31 cellular contexts compared by ENCODE assay signal in genomic region chr1:3609769-3610157, GRCh38. TPM values are rescaled to one million over a fixed set of nuclear protein-coding genes. Genes with fewer than 3 reads are reported as not detected.
DNase-seq lines count a peak whose midpoint lies in the region; ATAC-seq and TF ChIP-seq lines count a peak whose summit lies in the region.
"Had no signal": no experiment of that assay in that cellular context is flagged by ENCODE, and none has a peak within 500 bp of the region (broad histone marks: within the 10 kb centered on the region; RNA-seq: fewer than 3 reads in every experiment).

No MANE protein-coding gene starts in this region.

- H3K27ac Mint-ChIP-seq in endodermal cell (no peak overlapping the region), mesothelial cell of epicardium (peak overlapping the region; percentile 38)
- H3K27ac Mint-ChIP-seq: activated B cell treated with CpG ODN at 0.5 μM for 24 hours had no signal

- H3K27me3 Mint-ChIP-seq in endodermal cell (ENCODE audit: insufficient read depth), result peaks cover 12% of the 10 kb centered on the region
- no peaks in the 10 kb centered on the region for H3K27me3 Mint-ChIP-seq in mesothelial cell of epicardium (ENCODE audit: low read depth)

- no peaks in the 10 kb centered on the region for H3K9me3 Mint-ChIP-seq in endodermal cell
- H3K9me3 Mint-ChIP-seq in mesothelial cell of epicardium, result no peaks in the 10 kb centered on the region
- H3K9me3 Mint-ChIP-seq: activated B cell treated with CpG ODN at 0.5 μM for 24 hours, immature natural killer cell, naive B cell had no signal

- H3K36me3 ChIP-seq in HUES6 (ENCODE audit: control insufficient read depth, insufficient read depth, low read length) (no peaks in the 10 kb centered on the region), endodermal cell (ENCODE audit: control insufficient read depth, insufficient read depth, low read length) (no peaks in the 10 kb centered on the region)
- H3K36me3 ChIP-seq: breast epithelium, esophagus muscularis mucosa, heart right ventricle, ovary, SJSA1 had no signal

- peaks cover 50% of the 10 kb centered on the region for H3K4me1 ChIP-seq in HUES6 (ENCODE audit: control insufficient read depth, insufficient read depth, low read length)
- peaks cover 27% of the 10 kb centered on the region for H3K4me1 ChIP-seq in endodermal cell (ENCODE audit: control insufficient read depth, insufficient read depth, low read length)
- H3K4me1 ChIP-seq: foreskin keratinocyte, SJSA1 had no signal

- no peak for TF ChIP-seq CTCF in endodermal cell (conservative IDR thresholded peaks at IDR 0.05)
- no peak for TF ChIP-seq CTCF in mesothelial cell of epicardium (IDR thresholded peaks at IDR 0.05; ENCODE audit: unreplicated experiment)

- no peaks in the 10 kb centered on the region for H3K36me3 Mint-ChIP-seq in endodermal cell (ENCODE audit: low read depth)
- no peaks in the 10 kb centered on the region for H3K36me3 Mint-ChIP-seq in mesothelial cell of epicardium
- H3K36me3 Mint-ChIP-seq: immature natural killer cell, naive B cell had no signal

- H3K27me3 ChIP-seq in HUES6 (ENCODE audit: control insufficient read depth, insufficient read depth, low read length) (peaks cover 13% of the 10 kb centered on the region), endodermal cell (ENCODE audit: control insufficient read depth, insufficient read depth, low read length, poor library complexity, severe bottlenecking) (no peaks in the 10 kb centered on the region)
- H3K27me3 ChIP-seq: ovary had no signal

- 0 out of 2 replicates have a peak, but pooled peaks cover 4% of the 10 kb centered on the region for H3K9me3 ChIP-seq in HUES6 (ENCODE audit: control insufficient read depth, insufficient read depth, low read depth, low read length)
- H3K9me3 ChIP-seq in endodermal cell (ENCODE audit: control insufficient read depth, low read length), result no peaks in the 10 kb centered on the region
- H3K9me3 ChIP-seq: breast epithelium, esophagus muscularis mucosa, heart right ventricle, ovary, SJSA1 had no signal

- 82 to 86% methylated on average over 13 to 14 of the region's 14 CpGs for WGBS in endodermal cell (ENCODE audit: insufficient coverage in 1 of 2, insufficient read length in 1 of 2), 2 experiments

- H3K4me3 ChIP-seq in HUES6 (ENCODE audit: low read depth, low read length), result peak overlapping the region; percentile 79; the same call in 1 of the 2 replicates
- peak overlapping the region; percentile 83 for H3K4me3 ChIP-seq in endodermal cell (ENCODE audit: low read length)
- H3K4me3 ChIP-seq: GM12878, GM23248, ovary, SJSA1 had no signal

- H3K27ac ChIP-seq in HUES6 (ENCODE audit: low read depth, low read length) (no peak overlapping the region), endodermal cell (ENCODE audit: low read depth, low read length) (peak overlapping the region; percentile 27)
- H3K27ac ChIP-seq: breast epithelium, esophagus muscularis mucosa, foreskin keratinocyte, GM23248, heart right ventricle, ovary, SJSA1 had no signal

- no peak overlapping the region for H3K9ac ChIP-seq in HUES6 (ENCODE audit: low read length)
- H3K9ac ChIP-seq in endodermal cell (ENCODE audit: extremely low read depth, low read length, poor library complexity, severe bottlenecking), result no peak overlapping the region
- H3K9ac ChIP-seq: GM23248 had no signal

- DNase-seq in endodermal cell (peak; percentile 77), mesothelial cell of epicardium (ENCODE audit: low spot score in 2 of 2, unreplicated experiment in 2 of 2) (no peak), epidermal melanocyte (ENCODE audit: insufficient read length, low spot score) (no peak), NCI-H69 (lab: John Stamatoyannopoulos, UW) (no peak), NAMALWA (ENCODE audit: low spot score) (no peak)
- DNase-seq: activated B cell treated with CpG ODN at 0.5 μM for 24 hours; activated naive CD4-positive, alpha-beta T cell treated with Interleukin-2 at 50 U/mL for 16 hours; amniotic stem cell; effector memory CD4-positive, alpha-beta T cell; foreskin keratinocyte; heart right ventricle; immature natural killer cell; MM.1S; naive B cell; NCI-H2081 treated with DMSO at 0.1 percent for 48 hours; NCI-H226; NCI-H748 treated with DMSO at 0.1 percent for 48 hours; stimulated activated CD4-positive, alpha-beta T cell treated with anti-CD3 and anti-CD28 coated beads, Interleukin-2, amount 100 ng/mL, for 24 hours; T-helper 1 cell; trophoblast cell had no signal

- H3K4me1 Mint-ChIP-seq in endodermal cell (peaks cover 33% of the 10 kb centered on the region), mesothelial cell of epicardium (peaks cover 58% of the 10 kb centered on the region)

- H3K4me3 Mint-ChIP-seq in endodermal cell (peak overlapping the region; percentile 73), mesothelial cell of epicardium (peak overlapping the region; percentile 92)

- ATAC-seq in HG03442 (IDR thresholded peaks at IDR 0.05; ENCODE audit: unreplicated experiment), result no peak
- ATAC-seq: foreskin keratinocyte, GM12878, heart right ventricle, left lobe of liver, right cardiac atrium had no signal

RNA-seq across cellular contexts. Expression of gene MEGF6, which starts 1.5 kb away (rescaled TPM):
- 100 to 1,000 TPM in 1 of 2 donors, 10 to 100 TPM in 1; 83.0 to 103 TPM for total RNA-seq in endodermal cell
- 28.4 TPM for polyA plus RNA-seq in endodermal cell (2013, experiment 1 of 2)
- polyA plus RNA-seq in endodermal cell (2013, experiment 2 of 2), result 20.2 TPM
- 194 to 209 TPM (median 204 TPM) in 3 replicates for total RNA-seq in mesothelial cell of epicardium

RNA-seq across cellular contexts. Expression of gene TPRG1L, which starts 15.1 kb away (rescaled TPM):
- 10 to 100 TPM; 50.4 to 56.4 TPM for total RNA-seq in endodermal cell
- polyA plus RNA-seq in endodermal cell (2013, experiment 1 of 2), result 30.8 TPM
- 32.3 TPM for polyA plus RNA-seq in endodermal cell (2013, experiment 2 of 2)
- 15.1 to 15.9 TPM (median 15.7 TPM) in 3 replicates for total RNA-seq in mesothelial cell of epicardium

RNA-seq across cellular contexts. Expression of gene WRAP73, which starts 40.1 kb away (rescaled TPM):
- total RNA-seq in endodermal cell (10 to 100 TPM; 29.8 to 32.5 TPM), mesothelial cell of epicardium (20.8 to 26.4 TPM (median 21.4 TPM) in 3 replicates)
- polyA plus RNA-seq in endodermal cell (2013, experiment 1 of 2), result 31.6 TPM
- 27.3 TPM for polyA plus RNA-seq in endodermal cell (2013, experiment 2 of 2)

RNA-seq across cellular contexts. Expression of gene TP73, which starts 42.6 kb away (rescaled TPM):
- total RNA-seq in endodermal cell (1 to 10 TPM; 3.4 to 3.5 TPM), mesothelial cell of epicardium (1.0 to 1.4 TPM (median 1.2 TPM) in 3 replicates)
- 0.61 TPM for polyA plus RNA-seq in endodermal cell (2013, experiment 1 of 2)
- polyA plus RNA-seq in endodermal cell (2013, experiment 2 of 2), result 0.33 TPM
- total RNA-seq: esophagus muscularis mucosa, GM23248, RPMI7951 had no signal
- polyA plus RNA-seq: GM23248, immature natural killer cell had no signal
